20 cellular contexts compared by ENCODE assay signal in the genomic region with DNA sequence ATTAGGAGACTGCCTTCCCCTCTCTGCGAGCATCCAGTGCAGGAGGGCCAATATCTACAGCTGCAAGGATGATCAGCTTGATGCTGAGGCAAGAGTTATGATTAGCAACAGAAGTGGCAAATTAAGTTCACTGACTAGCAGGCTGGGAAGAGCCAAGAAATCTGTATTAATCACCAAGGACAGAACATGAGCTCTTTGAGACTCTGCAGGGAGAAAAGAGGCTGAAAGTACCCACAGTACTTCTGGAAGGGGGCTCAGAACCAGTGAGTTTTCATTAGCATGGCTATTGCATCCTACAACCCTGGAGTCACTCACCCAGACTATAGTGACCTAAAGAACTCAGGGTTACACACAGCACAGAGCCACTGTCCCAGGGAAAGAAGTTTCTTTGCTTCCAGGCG. TPM values are rescaled to one million over a fixed set of nuclear protein-coding genes. Genes with fewer than 3 reads are reported as not detected.
DNase-seq lines count a peak whose midpoint lies in the region; ATAC-seq, FAIRE-seq and TF ChIP-seq lines count a peak whose summit lies in the region.
"Had no signal": no experiment of that assay in that cellular context is flagged by ENCODE, and none has a peak within 500 bp of the region (broad histone marks: within the 10 kb centered on the region; RNA-seq: fewer than 3 reads in every experiment).

No MANE protein-coding gene starts in this region.

- ATAC-seq in right lobe of liver: no peak
- ATAC-seq in Right ventricle myocardium superior (ENCODE audit: poor library complexity): peak; percentile 34
- ATAC-seq in pancreas: peak in 3 of 4 donors; percentile 32 to 45 (median 40)
- no peak for ATAC-seq in GM21526 (IDR thresholded peaks at IDR 0.05; ENCODE audit: low FRiP score, unreplicated experiment)
- ATAC-seq in GM21723 (IDR thresholded peaks at IDR 0.05; ENCODE audit: unreplicated experiment): no peak
- ATAC-seq: naive thymus-derived CD4-positive, alpha-beta T cell; stimulated activated naive CD8-positive, alpha-beta T cell treated with anti-CD3 and anti-CD28 coated beads, Interleukin-15, Interleukin-2, amounts not matched to agents 100 U/mL and 50 U/mL, for 24 hours; T-helper 17 cell had no signal

- TF ChIP-seq CTCF in liver (IDR thresholded peaks at IDR 0.05; ENCODE audit: low read depth, low read length, missing input control) (no peak), right lobe of liver (IDR thresholded peaks at IDR 0.05) (no peak), pancreas (IDR thresholded peaks at IDR 0.05) (no peak)

- intact Hi-C loops in right lobe of liver (cut with DNase I) (no loop called here), Right ventricle myocardium superior (cut with DNase I) (no loop called here), pancreas (cut with DNase I) (no loop called here)

- WGBS in liver: 86% methylated on average over 2 of the region's 2 CpGs
- WGBS in right lobe of liver (ENCODE audit: insufficient coverage, low coverage, low lambda C conversion rate, missing lambda C conversion rate): 57% methylated on average over 2 of the region's 2 CpGs
- 70 to 83% methylated on average over 2 of the region's 2 CpGs for WGBS in pancreas, 2 donors

- FAIRE-seq in pancreas (lab: Jason Lieb, UNC): no peak

- DNase-seq in right lobe of liver: no peak
- DNase-seq in Right ventricle myocardium superior: no peak
- DNase-seq in pancreas: no peak
- DNase-seq in SIG-M5 treated with dmso at 0.1 percent for 504 hours (lab: John Stamatoyannopoulos, UW; ENCODE audit: unreplicated experiment): no peak
- no peak for DNase-seq in activated gamma-delta T cell treated with Interleukin-2 at 50 U/mL for 16 hours
- DNase-seq: activated CD4-positive, CD25-positive, alpha-beta regulatory T cell treated with anti-CD3 and anti-CD28 coated beads, Interleukin-2, amount 50 U/mL, for 72 hours; Caco-2; GOT3; naive thymus-derived CD4-positive, alpha-beta T cell; NCI-H187; NCI-H774; retina; stimulated activated naive CD8-positive, alpha-beta T cell treated with anti-CD3 and anti-CD28 coated beads, Interleukin-15, Interleukin-2, amounts not matched to agents 100 U/mL and 50 U/mL, for 24 hours; T-helper 17 cell had no signal

- no peaks in the 10 kb centered on the region for H3K36me3 ChIP-seq in liver (ENCODE audit: control insufficient read depth in 4 of 4, insufficient read depth in 3 of 4, low read depth in 1 of 4, low read length in 3 of 4)
- no peaks in the 10 kb centered on the region for H3K36me3 ChIP-seq in right lobe of liver
- H3K36me3 ChIP-seq in pancreas: no peaks in the 10 kb centered on the region

- H3K27ac ChIP-seq in liver (ENCODE audit: low read depth in 1 of 2, low read length in 2 of 2): peak overlapping the region in 1 of 2 donors; percentile 25
- H3K27ac ChIP-seq in right lobe of liver: no peak overlapping the region
- no peak overlapping the region for H3K27ac ChIP-seq in pancreas

- no peaks in the 10 kb centered on the region for H3K27me3 ChIP-seq in liver (ENCODE audit: control insufficient read depth in 4 of 4, insufficient read depth in 4 of 4, low read length in 3 of 4)
- no peaks in the 10 kb centered on the region for H3K27me3 ChIP-seq in right lobe of liver
- no peaks in the 10 kb centered on the region for H3K27me3 ChIP-seq in pancreas

- TF ChIP-seq POLR2A in right lobe of liver (IDR thresholded peaks at IDR 0.05): no peak

- H3K4me3 ChIP-seq in liver (ENCODE audit: low read depth in 1 of 3, low read length in 3 of 3) (no peak overlapping the region), right lobe of liver (no peak overlapping the region), pancreas (no peak overlapping the region)

- H3K9me3 ChIP-seq in liver (ENCODE audit: control insufficient read depth in 4 of 4, low read length in 3 of 4): peaks cover 0 to 4% (median 0%) of the 10 kb centered on the region in 4 donors
- H3K9me3 ChIP-seq in right lobe of liver: no peaks in the 10 kb centered on the region
- no peaks in the 10 kb centered on the region for H3K9me3 ChIP-seq in pancreas
- H3K9me3 ChIP-seq: Caco-2 had no signal

- H3K9ac ChIP-seq in liver (ENCODE audit: low read depth in 1 of 2, low read length in 2 of 2): no peak overlapping the region

- no peak for TF ChIP-seq RAD21 in liver (IDR thresholded peaks at IDR 0.05)

- H3K4me1 ChIP-seq in liver (ENCODE audit: control insufficient read depth in 4 of 4, insufficient read depth in 4 of 4, low read length in 3 of 4) (no peaks in the 10 kb centered on the region), right lobe of liver (no peaks in the 10 kb centered on the region), pancreas (no peaks in the 10 kb centered on the region)
- H3K4me1 ChIP-seq: Caco-2 had no signal

TF ChIP-seq in liver, 16 proteins besides CTCF, POLR2A, EP300 and RAD21:
- TF ChIP-seq GABPA (IDR thresholded peaks at IDR 0.05 in 1 of 2, conservative IDR thresholded peaks at IDR 0.05 in 1 of 2): no peak
- TF ChIP-seq NR2F2 (IDR thresholded peaks at IDR 0.05): peak; percentile 36

RNA-seq across cellular contexts. Expression of gene MEDAG, which starts 25.9 kb away (rescaled TPM):
- total RNA-seq in liver (under 1 TPM; 0.05 to 0.50 TPM), right lobe of liver (under 1 TPM in 3 of 6 experiments, not detected in 3; 0.24 to 0.44 (median 0.30) TPM), Right ventricle myocardium superior (5.4 TPM), pancreas (1 to 10 TPM in 4 of 6 donors, under 1 TPM in 2; 0.56 to 6.7 (median 1.7) TPM)
- polyA plus RNA-seq in liver (under 1 TPM; 0.24 to 0.29 TPM), pancreas (1 to 10 TPM; 5.5 to 5.9 TPM)
- total RNA-seq: A172, Caco-2, T-helper 17 cell had no signal

RNA-seq across cellular contexts. Expression of gene TEX26, which starts 52.3 kb away (rescaled TPM):
- total RNA-seq in liver (not detected), right lobe of liver (under 1 TPM in 1 of 6 experiments, not detected in 5; 0.37 TPM), Right ventricle myocardium superior (not detected), pancreas (under 1 TPM in 2 of 6 donors, not detected in 4; 0.17 to 0.37 TPM)
- polyA plus RNA-seq in liver (under 1 TPM; 0.08 to 0.31 TPM), pancreas (under 1 TPM; 0.30 to 0.42 TPM)
- total RNA-seq: A172; Caco-2; dermis microvascular lymphatic vessel endothelial cell; naive thymus-derived CD4-positive, alpha-beta T cell; RPMI7951; T-helper 17 cell had no signal
- polyA plus RNA-seq: naive thymus-derived CD4-positive, alpha-beta T cell had no signal

Comparison
In these comparisons a context has a peak if more than half of its experiments do, and no peak if none do; other contexts are left out.
1. ATAC-seq: peak in Right ventricle myocardium superior (single experiment) and pancreas (3 of 4); none in right lobe of liver (0 of 4), GM21526 (single experiment) and GM21723 (single experiment).